Comparison of ENCODE assay signal across 10 cellular contexts in the genomic region with DNA sequence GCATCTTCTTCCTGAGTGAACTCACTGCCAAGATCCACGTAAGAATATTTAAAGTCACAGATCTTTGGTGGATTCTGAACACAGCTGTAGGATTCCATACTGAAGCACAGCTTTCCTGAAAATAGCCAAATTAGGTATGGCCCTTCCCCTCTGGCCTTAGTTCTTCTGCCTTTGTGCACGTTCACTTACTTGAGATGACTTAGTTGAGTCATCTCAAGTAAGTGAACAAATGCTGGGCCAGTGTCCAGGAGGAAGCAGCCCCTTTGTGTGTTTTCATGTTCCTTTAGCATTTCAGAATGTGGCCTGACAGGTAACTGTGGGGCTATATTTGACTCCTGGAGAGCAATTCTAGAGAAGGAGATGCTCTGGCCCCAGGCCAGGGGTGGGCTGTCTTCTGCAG. TPM values are rescaled to one million over a fixed set of nuclear protein-coding genes. Genes with fewer than 3 reads are reported as not detected.
DNase-seq lines count a peak whose midpoint lies in the region; ATAC-seq and TF ChIP-seq lines count a peak whose summit lies in the region.
"Had no signal": no experiment of that assay in that cellular context is flagged by ENCODE, and none has a peak within 500 bp of the region (broad histone marks: within the 10 kb centered on the region; RNA-seq: fewer than 3 reads in every experiment).

No MANE protein-coding gene starts in this region.

- H3K4me3 Mint-ChIP-seq in T-helper 2 cell treated with Interferon-gamma antibody and Interleukin-4, amounts not matched to agents 5 μg/mL and 100 μg/mL, for 36 hours = no peak overlapping the region

- H3K27me3 Mint-ChIP-seq in T-helper 2 cell treated with Interferon-gamma antibody and Interleukin-4, amounts not matched to agents 5 μg/mL and 100 μg/mL, for 36 hours (ENCODE audit: low read depth) = no peaks in the 10 kb centered on the region

- peaks cover 11% of the 10 kb centered on the region for H3K4me1 Mint-ChIP-seq in T-helper 2 cell treated with Interferon-gamma antibody and Interleukin-4, amounts not matched to agents 5 μg/mL and 100 μg/mL, for 36 hours (ENCODE audit: low read depth)

- peaks cover 14% of the 10 kb centered on the region for H3K36me3 Mint-ChIP-seq in T-helper 2 cell treated with Interferon-gamma antibody and Interleukin-4, amounts not matched to agents 5 μg/mL and 100 μg/mL, for 36 hours (ENCODE audit: low read depth)

- no peak for TF ChIP-seq CTCF in GM20000 (IDR thresholded peaks at IDR 0.05; ENCODE audit: extremely low read depth, missing control alignments)

- H3K9me3 Mint-ChIP-seq in T-helper 2 cell treated with Interferon-gamma antibody and Interleukin-4, amounts not matched to agents 5 μg/mL and 100 μg/mL, for 36 hours = peaks cover 20% of the 10 kb centered on the region

- ATAC-seq in GM21515 (IDR thresholded peaks at IDR 0.05; ENCODE audit: unreplicated experiment) (peak; percentile 85), HG03457 (IDR thresholded peaks at IDR 0.05; ENCODE audit: unreplicated experiment) (peak; percentile 67), esophagus mucosa (peak; percentile 92)

- no peak overlapping the region for H3K27ac Mint-ChIP-seq in T-helper 2 cell treated with Interferon-gamma antibody and Interleukin-4, amounts not matched to agents 5 μg/mL and 100 μg/mL, for 36 hours
- H3K27ac Mint-ChIP-seq: activated naive CD4-positive, alpha-beta T cell treated with anti-CD3 and anti-CD28 coated beads, Interleukin-2, amount 50 U/mL, for 72 hours had no signal

- peak; percentile 7 for DNase-seq in DMS53 treated with DMSO at 0.1 percent for 48 hours (lab: John Stamatoyannopoulos, UW; ENCODE audit: unreplicated experiment)
- no peak for DNase-seq in SW 1271 (lab: John Stamatoyannopoulos, UW)
- no peak for DNase-seq in DMS79 (lab: John Stamatoyannopoulos, UW)
- no peak for DNase-seq in T-helper 2 cell treated with Interferon-gamma antibody and Interleukin-4, amounts not matched to agents 5 μg/mL and 100 μg/mL, for 36 hours (ENCODE audit: low spot score)
- DNase-seq in GM20000 (ENCODE audit: low spot score) = no peak
- DNase-seq: stimulated activated CD4-positive, alpha-beta T cell treated with anti-CD3 and anti-CD28 coated beads, Interleukin-15, amount 100 ng/mL, for 24 hours had no signal

RNA-seq across cellular contexts. Expression of gene CCNY, which starts 51.5 kb away (rescaled TPM):
- total RNA-seq in esophagus mucosa = 44.8 TPM
